Comparison of ENCODE assay signal across 8 cellular contexts in genomic region chr6:152982768-152983636, GRCh38. TPM values are rescaled to one million over a fixed set of nuclear protein-coding genes. Genes with fewer than 3 reads are reported as not detected.
A peak's percentile ranks its signal among the peaks of the same experiment; 100 is the strongest.
DNase-seq lines count a peak whose midpoint lies in the region; ATAC-seq and TF ChIP-seq lines count a peak whose summit lies in the region.

Gene FBXO5, minus strand, starts transcription at chr6:152983041. Its CDS starts 82 bp downstream, at chr6:152982959.

- peak within 1 kb of the TSS; percentile 37 for H2AFZ ChIP-seq in SU-DHL-6 (ENCODE audit: low read depth, low read length, severe bottlenecking)

- no peaks in the 10 kb centered on the region for H3K9me3 ChIP-seq in SU-DHL-6 (ENCODE audit: insufficient read depth, low read length)
- no peaks in the 10 kb centered on the region for H3K9me3 ChIP-seq in thyroid gland

- H3K9ac ChIP-seq in SU-DHL-6 (ENCODE audit: low read length): peak within 1 kb of the TSS; percentile 100

- H3K9me3 Mint-ChIP-seq in activated naive CD8-positive, alpha-beta T cell treated with anti-CD3 and anti-CD28 coated beads, Interleukin-2, amount 10 ng/mL, durations not matched to agents 7 days and 5 days: no peaks in the 10 kb centered on the region
- no peaks in the 10 kb centered on the region for H3K9me3 Mint-ChIP-seq in osteocyte (ENCODE audit: unreplicated experiment)

- peaks cover 34% of the 10 kb centered on the region for H3K4me1 Mint-ChIP-seq in activated naive CD8-positive, alpha-beta T cell treated with anti-CD3 and anti-CD28 coated beads, Interleukin-2, amount 10 ng/mL, durations not matched to agents 7 days and 5 days
- H3K4me1 Mint-ChIP-seq in osteocyte (ENCODE audit: unreplicated experiment): peaks cover 47% of the 10 kb centered on the region

- TF ChIP-seq POLR2A in GM10847 (IDR thresholded peaks at IDR 0.05; ENCODE audit: extremely low read depth, insufficient read length) (peak; percentile 61), thyroid gland (IDR thresholded peaks at IDR 0.05) (no peak)

- 0% methylated on average over 23 to 36 of the region's 82 CpGs for whole genome bisulfite sequencing in thyroid gland, 2 donors

- H3K27ac ChIP-seq in SU-DHL-6 (ENCODE audit: low read depth, low read length) (peak within 1 kb of the TSS; percentile 95), thyroid gland (peak within 1 kb of the TSS; percentile 66 to 89 (median 70))

- intact Hi-C loops in head of caudate nucleus (cut with DNase I) (loop anchor here (2.0 kb wide), 1 partner anchor 20 kb away; the partner anchor contains the start of gene MTRF1L), thyroid gland (cut with DNase I) (no loop called here)

- peaks cover 23% of the 10 kb centered on the region for H3F3A ChIP-seq in SU-DHL-6 (ENCODE audit: insufficient read depth)

- H3K4me3 ChIP-seq in SU-DHL-6 (ENCODE audit: insufficient read depth, low read length, poor library complexity, severe bottlenecking): peak within 1 kb of the TSS; percentile 96
- peak within 1 kb of the TSS; percentile 37 to 70 (median 50) for H3K4me3 ChIP-seq in thyroid gland (replicated peaks in 1 of 3)

- H3K27me3 Mint-ChIP-seq in activated naive CD8-positive, alpha-beta T cell treated with anti-CD3 and anti-CD28 coated beads, Interleukin-2, amount 10 ng/mL, durations not matched to agents 7 days and 5 days: no peaks in the 10 kb centered on the region
- H3K27me3 Mint-ChIP-seq in osteocyte (ENCODE audit: unreplicated experiment): no peaks in the 10 kb centered on the region

- H3K4me3 Mint-ChIP-seq in activated naive CD8-positive, alpha-beta T cell treated with anti-CD3 and anti-CD28 coated beads, Interleukin-2, amount 10 ng/mL, durations not matched to agents 7 days and 5 days: peak within 1 kb of the TSS; percentile 99
- peak within 1 kb of the TSS; percentile 98 for H3K4me3 Mint-ChIP-seq in osteocyte (ENCODE audit: unreplicated experiment)

- peaks cover 14 to 16% of the 10 kb centered on the region in 2 donors for H3K4me1 ChIP-seq in thyroid gland

- TF ChIP-seq CTCF in SU-DHL-6 (IDR thresholded peaks at IDR 0.05; ENCODE audit: insufficient read depth, low read length, poor library complexity, severe bottlenecking) (no peak), osteocyte (IDR thresholded peaks at IDR 0.05) (no peak), thyroid gland (IDR thresholded peaks at IDR 0.05) (no peak)

- H3K27me3 ChIP-seq in SU-DHL-6 (ENCODE audit: low read length) (no peaks in the 10 kb centered on the region), thyroid gland (no peaks in the 10 kb centered on the region)

- POLR2A ChIA-PET in activated naive CD8-positive, alpha-beta T cell treated with anti-CD3 and anti-CD28 coated beads, Interleukin-2, amount 10 ng/mL, durations not matched to agents 7 days and 5 days (lab: Charles Lee): interaction anchor here (0.5 to 3.8 kb wide), 12 partner anchors 8 to 1609 kb away, joined by 3 to 43 read pairs (median 6); partner anchors contain the start of gene MTRF1L

- DNase-seq in NCI-H128 (lab: John Stamatoyannopoulos, UW; ENCODE audit: unreplicated experiment): peak; percentile 91
- DNase-seq in activated naive CD8-positive, alpha-beta T cell treated with anti-CD3 and anti-CD28 coated beads, Interleukin-2, amount 10 ng/mL, durations not matched to agents 7 days and 5 days: peak; percentile 98
- DNase-seq in head of caudate nucleus: peak; percentile 92 to 99 (median 97)
- peak; percentile 99 for DNase-seq in osteocyte (ENCODE audit: extremely low spot score, unreplicated experiment)
- peak; percentile 98 to 99 for DNase-seq in thyroid gland

- peaks cover 84% of the 10 kb centered on the region for H3K79me2 ChIP-seq in SU-DHL-6 (ENCODE audit: insufficient read depth, low read length)

- H3K36me3 Mint-ChIP-seq in activated naive CD8-positive, alpha-beta T cell treated with anti-CD3 and anti-CD28 coated beads, Interleukin-2, amount 10 ng/mL, durations not matched to agents 7 days and 5 days: peaks cover 28% of the 10 kb centered on the region
- no peaks in the 10 kb centered on the region for H3K36me3 Mint-ChIP-seq in osteocyte (ENCODE audit: unreplicated experiment)

- H3K27ac Mint-ChIP-seq in activated naive CD8-positive, alpha-beta T cell treated with anti-CD3 and anti-CD28 coated beads, Interleukin-2, amount 10 ng/mL, durations not matched to agents 7 days and 5 days: peak within 1 kb of the TSS; percentile 99
- peak within 1 kb of the TSS; percentile 99 for H3K27ac Mint-ChIP-seq in osteocyte (ENCODE audit: unreplicated experiment)

- peaks cover 35% of the 10 kb centered on the region for H3K36me3 ChIP-seq in SU-DHL-6 (ENCODE audit: low read length)
- H3K36me3 ChIP-seq in thyroid gland: peaks cover 0 to 2% of the 10 kb centered on the region in 2 donors

- ATAC-seq in HG02678 (IDR thresholded peaks at IDR 0.05; ENCODE audit: unreplicated experiment): peak; percentile 84
- peak; percentile 84 for ATAC-seq in activated naive CD8-positive, alpha-beta T cell treated with anti-CD3 and anti-CD28 coated beads, Interleukin-2, amount 10 ng/mL, durations not matched to agents 7 days and 5 days (ENCODE audit: low read depth)

- H4K20me1 ChIP-seq in SU-DHL-6 (ENCODE audit: low read depth, low read length): peaks cover 35% of the 10 kb centered on the region

- H3K4me2 ChIP-seq in SU-DHL-6 (ENCODE audit: low read depth, low read length, poor library complexity, severe bottlenecking): peak within 1 kb of the TSS; percentile 98

- no peaks in the 10 kb centered on the region for H3K9me2 ChIP-seq in SU-DHL-6 (replicated peaks; ENCODE audit: insufficient read depth, low read length)

RNA-seq across cellular contexts. Expression of gene FBXO5, which starts in this region (rescaled TPM):
- total RNA-seq in activated naive CD8-positive, alpha-beta T cell treated with anti-CD3 and anti-CD28 coated beads, Interleukin-2, amount 10 ng/mL, durations not matched to agents 7 days and 5 days: 10 to 100 TPM; 47.1 to 50.8 TPM
- 8.6 and 8.9 TPM in 2 replicates for total RNA-seq in osteocyte
- 1 to 10 TPM; 5.6 to 7.4 (median 6.2) TPM for total RNA-seq in thyroid gland

Comparison
In these comparisons a context has a peak if more than half of its experiments do, and no peak if none do; other contexts are left out.
1. Peak in every context shown above with its lines: DNase-seq, ATAC-seq, H3K4me3 ChIP-seq and H3K27ac ChIP-seq.